1 cellular context compared by ENCODE assay signal in the genomic region with DNA sequence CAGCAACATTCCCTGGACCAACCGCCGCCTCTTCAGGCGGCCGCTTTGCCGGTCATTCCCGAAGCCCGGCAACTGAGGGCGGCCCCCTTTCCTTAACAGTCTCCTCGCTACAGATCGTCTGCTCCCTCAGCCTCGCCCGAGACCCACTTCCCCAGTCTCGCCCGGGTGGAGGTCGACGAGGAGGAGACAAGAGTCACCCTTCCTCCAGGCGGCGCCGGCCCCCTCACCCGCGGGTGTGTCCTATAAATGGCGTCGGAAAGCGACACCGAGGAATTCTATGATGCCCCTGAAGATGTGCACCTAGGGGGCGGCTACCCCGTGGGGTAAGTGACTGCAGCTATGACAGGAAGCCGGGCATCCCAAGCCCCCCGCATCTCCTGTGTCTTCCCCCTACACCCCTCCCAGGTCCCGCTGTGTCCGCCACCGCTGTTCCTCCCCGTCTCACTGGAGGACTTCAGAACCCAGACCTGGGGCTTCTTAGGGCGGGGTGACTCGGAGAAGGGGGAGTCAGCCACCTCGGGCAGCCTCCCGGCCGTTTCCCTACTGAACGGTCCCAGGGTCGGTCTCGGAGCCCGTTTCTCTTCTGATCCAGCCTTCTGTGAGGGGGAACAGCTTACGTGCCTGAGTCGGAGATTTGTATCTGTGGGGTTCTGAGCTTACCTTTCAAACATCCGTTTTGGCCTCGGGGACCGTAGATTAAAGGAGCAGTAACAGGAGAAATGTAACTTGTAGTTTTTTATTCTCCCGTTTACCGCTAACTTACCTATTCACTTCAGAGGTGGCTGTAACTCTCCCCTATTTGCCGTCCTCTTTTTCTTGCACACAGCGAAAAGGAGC.
TF ChIP-seq lines count a peak whose summit lies in the region.

No MANE protein-coding gene starts in this region.

TF ChIP-seq in GM12878, 131 proteins besides CTCF, POLR2A, EP300 and RAD21 (continued from another document):
- TF ChIP-seq CUX1 (IDR thresholded peaks at IDR 0.05; ENCODE audit: insufficient replicate concordance, low read depth, low read length) = no peak
- no peak for TF ChIP-seq SPI1 (IDR thresholded peaks at IDR 0.05; ENCODE audit: borderline replicate concordance, insufficient read depth, low read depth, low read length)
- TF ChIP-seq ESRRA (IDR thresholded peaks at IDR 0.05; ENCODE audit: low read length) = no peak
